Comparison of ENCODE assay signal across 1 cellular context in genomic region chr11:12133539-12134238, GRCh38.
TF ChIP-seq lines count a peak whose summit lies in the region.

No MANE protein-coding gene starts in this region.

TF ChIP-seq in IMR-90, 13 proteins besides CTCF, POLR2A, EP300 and RAD21 (continued from another document):
- no peak for TF ChIP-seq USF2 (IDR thresholded peaks at IDR 0.05; ENCODE audit: low read depth, low read length)
- TF ChIP-seq BHLHE40 (IDR thresholded peaks at IDR 0.05; ENCODE audit: low read depth, low read length): no peak
- TF ChIP-seq SMC3 (IDR thresholded peaks at IDR 0.05; ENCODE audit: low read depth, low read length): no peak
- no peak for TF ChIP-seq RCOR1 (IDR thresholded peaks at IDR 0.05; ENCODE audit: insufficient replicate concordance, low read length)
- TF ChIP-seq NFE2L2 (IDR thresholded peaks at IDR 0.05; ENCODE audit: low read depth, low read length): no peak
- no peak for TF ChIP-seq CEBPB (IDR thresholded peaks at IDR 0.05; ENCODE audit: low read depth, low read length)
